ENCODE assay signal across 1 cellular context in genomic region chr17:37429442-37429841, GRCh38.
TF ChIP-seq lines count a peak whose summit lies in the region.

No MANE protein-coding gene starts in this region.

TF ChIP-seq in IMR-90, 13 proteins besides CTCF, POLR2A, EP300 and RAD21:
- TF ChIP-seq BHLHE40 (IDR thresholded peaks at IDR 0.05; ENCODE audit: low read depth, low read length), result no peak
- TF ChIP-seq CEBPB (IDR thresholded peaks at IDR 0.05; ENCODE audit: low read depth, low read length), result no peak
- TF ChIP-seq ELK1 (IDR thresholded peaks at IDR 0.05; ENCODE audit: borderline replicate concordance, low read depth, low read length), result no peak
- TF ChIP-seq MXI1 (IDR thresholded peaks at IDR 0.05; ENCODE audit: borderline replicate concordance, low read depth, low read length), result no peak
- no peak for TF ChIP-seq CHD1 (IDR thresholded peaks at IDR 0.05; ENCODE audit: low read depth, low read length)
- no peak for TF ChIP-seq RCOR1 (IDR thresholded peaks at IDR 0.05; ENCODE audit: insufficient replicate concordance, low read length)
- TF ChIP-seq MAFK (IDR thresholded peaks at IDR 0.05; ENCODE audit: low read depth, low read length), result no peak
- TF ChIP-seq NFE2L2 (IDR thresholded peaks at IDR 0.05; ENCODE audit: low read depth, low read length), result no peak
- TF ChIP-seq RFX5 (IDR thresholded peaks at IDR 0.05; ENCODE audit: low read depth, low read length), result no peak
- TF ChIP-seq MAZ (IDR thresholded peaks at IDR 0.05; ENCODE audit: borderline replicate concordance, low read depth, low read length), result no peak
- no peak for TF ChIP-seq SMC3 (IDR thresholded peaks at IDR 0.05; ENCODE audit: low read depth, low read length)
- no peak for TF ChIP-seq USF2 (IDR thresholded peaks at IDR 0.05; ENCODE audit: low read depth, low read length)
- no peak for TF ChIP-seq FOS (IDR thresholded peaks at IDR 0.05; ENCODE audit: low read depth, low read length)
